ENCODE assay signal across 8 cellular contexts in genomic region chr19:58400916-58401824, GRCh38. TPM values are rescaled to one million over a fixed set of nuclear protein-coding genes. Genes with fewer than 3 reads are reported as not detected.
DNase-seq lines count a peak whose midpoint lies in the region; ATAC-seq and TF ChIP-seq lines count a peak whose summit lies in the region.

No MANE protein-coding gene starts in this region.

- peak overlapping the region; percentile 85 to 96 (median 94) for H3K27ac Mint-ChIP-seq in immature natural killer cell

- H3K4me3 ChIP-seq in WI38 (ENCODE audit: low read depth, low read length) (peak overlapping the region; percentile 70), cardiac fibroblast (replicated peaks in 1 of 2; ENCODE audit: low read depth in 2 of 2, low read length in 2 of 2) (peak overlapping the region; percentile 75 to 79), smooth muscle cell (peak overlapping the region; percentile 64)

- H3K4me3 Mint-ChIP-seq in immature natural killer cell = peak overlapping the region; percentile 86 to 93 (median 89)

- TF ChIP-seq CTCF in WI38 (IDR thresholded peaks at IDR 0.05; ENCODE audit: low read depth, low read length) (no peak), cardiac fibroblast (IDR thresholded peaks at IDR 0.05; ENCODE audit: low read depth, low read length) (no peak), smooth muscle cell (IDR thresholded peaks at IDR 0.05; ENCODE audit: borderline replicate concordance, insufficient read depth, poor library complexity, severe bottlenecking) (no peak)

- DNase-seq in AG08396 (ENCODE audit: low spot score) (peak; percentile 99), NCI-H2227 (lab: John Stamatoyannopoulos, UW; ENCODE audit: unreplicated experiment) (peak; percentile 100), cardiac fibroblast (ENCODE audit: low read depth in 2 of 2) (peak; percentile 100), immature natural killer cell (peak; percentile 98 to 99 (median 99)), smooth muscle cell (lab: John Stamatoyannopoulos, UW; ENCODE audit: unreplicated experiment) (peak; percentile 96)

- no peaks in the 10 kb centered on the region for H4K20me1 ChIP-seq in smooth muscle cell (ENCODE audit: low read depth)

- peak overlapping the region; percentile 75 for H3K9ac ChIP-seq in smooth muscle cell (ENCODE audit: low read depth)

- no peaks in the 10 kb centered on the region for H3K9me3 Mint-ChIP-seq in immature natural killer cell

- H3K4me1 Mint-ChIP-seq in immature natural killer cell = peaks cover 10 to 15% of the 10 kb centered on the region in 2 donors

- H3K4me2 ChIP-seq in smooth muscle cell = peak overlapping the region; percentile 94

- 6% methylated on average over 76 of the region's 79 CpGs for WGBS in smooth muscle cell (ENCODE audit: low lambda C conversion rate)

- peak overlapping the region; percentile 72 for H3K27ac ChIP-seq in smooth muscle cell (ENCODE audit: low read depth)

- H3K79me2 ChIP-seq in smooth muscle cell (ENCODE audit: low read depth) = peaks cover 6% of the 10 kb centered on the region

- H3K36me3 ChIP-seq in smooth muscle cell (ENCODE audit: low read depth) = no peaks in the 10 kb centered on the region

- ATAC-seq in GM18873 (IDR thresholded peaks at IDR 0.05; ENCODE audit: low FRiP score, unreplicated experiment) (peak; percentile 92), HG03135 (IDR thresholded peaks at IDR 0.05; ENCODE audit: unreplicated experiment) (peak; percentile 97)

- H3F3A ChIP-seq in smooth muscle cell (ENCODE audit: low read depth) = no peaks in the 10 kb centered on the region

- no peaks in the 10 kb centered on the region for H3K9me3 ChIP-seq in smooth muscle cell (replicated peaks; ENCODE audit: low read depth)

- H3K27me3 Mint-ChIP-seq in immature natural killer cell (ENCODE audit: low read depth in 3 of 3) = peaks cover 10 to 12% (median 12%) of the 10 kb centered on the region in 3 donors

- H3K36me3 Mint-ChIP-seq in immature natural killer cell = no peaks in the 10 kb centered on the region

- no peak overlapping the region for H2AFZ ChIP-seq in smooth muscle cell (ENCODE audit: low read depth)

- no peaks in the 10 kb centered on the region for H3K27me3 ChIP-seq in smooth muscle cell (ENCODE audit: low read depth)

- peaks cover 13% of the 10 kb centered on the region for H3K4me1 ChIP-seq in smooth muscle cell (ENCODE audit: low read depth)

RNA-seq across cellular contexts. Expression of gene RNF225, which starts 5.7 kb away (rescaled TPM):
- not detected for polyA plus RNA-seq in immature natural killer cell
- not detected in 2 replicates for total RNA-seq in smooth muscle cell
- polyA plus RNA-seq in smooth muscle cell = 0.96 and 2.2 TPM in 2 replicates

RNA-seq across cellular contexts. Expression of gene ZNF584, which starts 7.3 kb away (rescaled TPM):
- polyA plus RNA-seq in immature natural killer cell (10 to 100 TPM in 1 of 3 donors, 1 to 10 TPM in 2; 3.4 to 12.2 (median 4.4) TPM), smooth muscle cell (9.1 and 12.7 TPM in 2 replicates)
- 5.0 and 16.9 TPM in 2 replicates for total RNA-seq in smooth muscle cell

RNA-seq across cellular contexts. Expression of gene RPS5, which starts 14.1 kb away (rescaled TPM):
- polyA plus RNA-seq in immature natural killer cell (1,000 to 10,000 TPM in 1 of 3 donors, 100 to 1,000 TPM in 2; 558 to 1,355 (median 731) TPM), smooth muscle cell (650 and 684 TPM in 2 replicates)
- total RNA-seq in smooth muscle cell = 1,602 and 1,773 TPM in 2 replicates

RNA-seq across cellular contexts. Expression of gene ZNF837, which starts 20.3 kb away (rescaled TPM):
- 1 to 10 TPM; 1.2 to 3.6 (median 1.4) TPM for polyA plus RNA-seq in immature natural killer cell
- total RNA-seq in smooth muscle cell = 4.4 and 5.9 TPM in 2 replicates
- 7.8 and 8.4 TPM in 2 replicates for polyA plus RNA-seq in smooth muscle cell

RNA-seq across cellular contexts. Expression of gene ZNF497, which starts 38.6 kb away (rescaled TPM):
- under 1 TPM; 0.40 to 0.91 (median 0.62) TPM for polyA plus RNA-seq in immature natural killer cell
- total RNA-seq in smooth muscle cell = 0.58 and 1.3 TPM in 2 replicates
- 4.6 and 6.1 TPM in 2 replicates for polyA plus RNA-seq in smooth muscle cell

Comparison
In these comparisons a context has a peak if more than half of its experiments do, and no peak if none do; other contexts are left out.
1. Peak in every context shown above with its lines: DNase-seq, ATAC-seq, H3K4me3 ChIP-seq and H3K27ac ChIP-seq.